Comparison of ENCODE assay signal across 1 cellular context in genomic region chr2:134246154-134246874, GRCh38.
TF ChIP-seq lines count a peak whose summit lies in the region.

No MANE protein-coding gene starts in this region.

TF ChIP-seq in HepG2, 621 proteins besides CTCF, POLR2A, EP300 and RAD21:
- no peak for TF ChIP-seq GMEB1 (CRISPR knock-in tag; IDR thresholded peaks at IDR 0.05; ENCODE audit: borderline replicate concordance)
- TF ChIP-seq HNF4A (CRISPR knock-in tag; IDR thresholded peaks at IDR 0.05): peak; percentile 38
- TF ChIP-seq ZNF468 (CRISPR knock-in tag; IDR thresholded peaks at IDR 0.05): no peak
- TF ChIP-seq ZBTB33 (CRISPR knock-in tag; IDR thresholded peaks at IDR 0.05): peak; percentile 74
- TF ChIP-seq EHMT2 (IDR thresholded peaks at IDR 0.05; ENCODE audit: borderline replicate concordance, low read depth, low read length): peak; percentile 33; the same call in 1 of the 2 replicates
- TF ChIP-seq ZBTB7A (CRISPR knock-in tag; IDR thresholded peaks at IDR 0.05): no peak
- 0 out of 2 replicates have a peak, but pooled peaks have one; percentile 14 for TF ChIP-seq HNF4G (IDR thresholded peaks at IDR 0.05; ENCODE audit: borderline replicate concordance, low read depth, low read length)
- no peak for TF ChIP-seq HNF4G (CRISPR knock-in tag; IDR thresholded peaks at IDR 0.05; ENCODE audit: borderline replicate concordance, low read depth)
- no peak for TF ChIP-seq DR1 (CRISPR knock-in tag; IDR thresholded peaks at IDR 0.05)
- no peak for TF ChIP-seq ZNF562 (CRISPR knock-in tag; IDR thresholded peaks at IDR 0.05; ENCODE audit: borderline replicate concordance)
- TF ChIP-seq CC2D1A (CRISPR knock-in tag; IDR thresholded peaks at IDR 0.05): no peak
- no peak for TF ChIP-seq THAP7 (CRISPR knock-in tag; IDR thresholded peaks at IDR 0.05)
- TF ChIP-seq U2AF2 (IDR thresholded peaks at IDR 0.05; ENCODE audit: low read depth, low read length): no peak
- TF ChIP-seq RFX5 (IDR thresholded peaks at IDR 0.05; ENCODE audit: low read depth, low read length): no peak
- TF ChIP-seq ZNF280B (CRISPR knock-in tag; IDR thresholded peaks at IDR 0.05; ENCODE audit: borderline replicate concordance): no peak
- TF ChIP-seq DBP (CRISPR knock-in tag; IDR thresholded peaks at IDR 0.05; ENCODE audit: not compliant biosample characterization): no peak
- TF ChIP-seq TGIF2 (CRISPR knock-in tag; IDR thresholded peaks at IDR 0.05): no peak
- peak; percentile 22; the same call in 1 of the 2 replicates for TF ChIP-seq ZNF331 (CRISPR knock-in tag; IDR thresholded peaks at IDR 0.05)
TF ChIP-seq in HepG2: peak in this region for 5.
